In the genomic region with DNA sequence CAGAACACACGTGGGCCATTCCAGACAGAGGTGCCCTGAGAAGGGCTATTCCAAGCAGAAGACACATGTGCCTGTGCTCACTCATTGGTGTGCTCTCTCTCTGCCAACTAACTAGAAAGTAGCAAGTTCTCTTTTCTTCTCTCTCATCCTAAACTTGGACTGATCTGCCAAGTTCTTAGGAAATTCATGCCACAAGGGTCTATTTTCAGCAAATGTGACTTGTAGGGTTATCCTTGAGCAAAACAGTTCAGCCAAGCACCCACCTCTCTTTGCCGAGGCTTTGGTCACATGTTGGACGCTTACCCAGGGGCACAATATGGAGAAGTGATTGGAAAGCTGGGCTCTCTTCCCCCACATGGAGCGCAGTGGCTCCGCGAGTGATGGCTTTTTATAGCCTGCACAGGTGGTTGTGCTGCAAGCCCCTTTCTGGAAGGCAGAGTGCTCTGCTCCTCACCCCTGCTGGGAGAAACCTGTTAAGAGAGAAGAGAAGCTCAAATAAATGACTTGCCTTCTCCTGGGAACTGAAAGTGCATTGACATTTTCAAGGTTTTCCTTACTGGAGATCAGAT, we compare ENCODE assay signal across 1 cellular context.
TF ChIP-seq lines count a peak whose summit lies in the region.

No MANE protein-coding gene starts in this region.

TF ChIP-seq in HepG2, 621 proteins besides CTCF, POLR2A, EP300 and RAD21:
- TF ChIP-seq ZNF256 (CRISPR knock-in tag; conservative IDR thresholded peaks at IDR 0.05) (no peak), ZNF543 (CRISPR knock-in tag; IDR thresholded peaks at IDR 0.05) (no peak), RFX3 (CRISPR knock-in tag; IDR thresholded peaks at IDR 0.05) (no peak), ZNF782 (CRISPR knock-in tag; IDR thresholded peaks at IDR 0.05; ENCODE audit: borderline replicate concordance) (no peak), ZNF3 (CRISPR knock-in tag; IDR thresholded peaks at IDR 0.05) (no peak), ZNF629 (CRISPR knock-in tag; conservative IDR thresholded peaks at IDR 0.05) (no peak), ZBTB42 (CRISPR knock-in tag; IDR thresholded peaks at IDR 0.05) (no peak)
